13 cellular contexts compared by ENCODE assay signal in genomic region chr6:140320081-140320798, GRCh38.
DNase-seq lines count a peak whose midpoint lies in the region; ATAC-seq, FAIRE-seq and TF ChIP-seq lines count a peak whose summit lies in the region.
"Had no signal": no experiment of that assay in that cellular context is flagged by ENCODE, and none has a peak within 500 bp of the region (broad histone marks: within the 10 kb centered on the region; RNA-seq: fewer than 3 reads in every experiment).

No MANE protein-coding gene starts in this region.

- BruUV-seq in endothelial cell of umbilical vein (replicated peaks; lab: Mats Ljungman, UMichigan) = no TSS peak

- no peaks in the 10 kb centered on the region for H3K27me3 Mint-ChIP-seq in nephron progenitor cell (ENCODE audit: low read depth, poor library complexity)

- TF ChIP-seq POLR2A in endothelial cell of umbilical vein (IDR thresholded peaks at IDR 0.05; ENCODE audit: low read depth, low read length) (no peak), erythroblast (IDR thresholded peaks at IDR 0.05; ENCODE audit: low read length) (no peak)

- H3K4me1 ChIP-seq in MM.1S (ENCODE audit: low read length) = no peaks in the 10 kb centered on the region
- peaks cover 9% of the 10 kb centered on the region for H3K4me1 ChIP-seq in endothelial cell of umbilical vein (ENCODE audit: control insufficient read depth, extremely low read depth, insufficient read depth, low read length)

- H3K27me3 ChIP-seq in MM.1S (replicated peaks; ENCODE audit: insufficient read depth, low read length) (no peaks in the 10 kb centered on the region), endothelial cell of umbilical vein (ENCODE audit: control insufficient read depth in 2 of 2, insufficient read depth in 2 of 2, low read length in 2 of 2) (no peaks in the 10 kb centered on the region)
- H3K27me3 ChIP-seq: cardiac muscle cell had no signal

- H3K27ac Mint-ChIP-seq in nephron progenitor cell = peak overlapping the region; percentile 65

- H3F3A ChIP-seq in MM.1S (ENCODE audit: insufficient read depth, low read length) = no peaks in the 10 kb centered on the region

- H3K9me1 ChIP-seq in endothelial cell of umbilical vein (replicated peaks; ENCODE audit: control insufficient read depth, extremely low read depth, insufficient read depth, low read length) = no peaks in the 10 kb centered on the region

- H3K36me3 Mint-ChIP-seq in nephron progenitor cell (ENCODE audit: low read depth) = no peaks in the 10 kb centered on the region

- no peak for FAIRE-seq in endothelial cell of umbilical vein (lab: Jason Lieb, UNC)
- FAIRE-seq: K562 had no signal

- no peaks in the 10 kb centered on the region for H3K36me3 ChIP-seq in MM.1S (replicated peaks; ENCODE audit: insufficient read depth, low read length)
- no peaks in the 10 kb centered on the region for H3K36me3 ChIP-seq in endothelial cell of umbilical vein (ENCODE audit: control insufficient read depth in 2 of 2, extremely low read depth in 1 of 2, insufficient read depth in 2 of 2, low read length in 2 of 2)
- H3K36me3 ChIP-seq: cardiac muscle cell had no signal

- POLR2A ChIA-PET in endothelial cell of umbilical vein (lab: Charles Lee) = no interaction called here

- peak; percentile 81 for DNase-seq in CD1c-positive myeloid dendritic cell (ENCODE audit: extremely low spot score)
- no peak for DNase-seq in MM.1S
- DNase-seq in endothelial cell of umbilical vein (ENCODE audit: low read depth, low spot score) = no peak
- DNase-seq in nephron progenitor cell = no peak
- no peak for DNase-seq in erythroblast (lab: John Stamatoyannopoulos, UW)
- DNase-seq in HUDEP-2 (lab: John Stamatoyannopoulos, UW; ENCODE audit: unreplicated experiment in 76 of 76) = no peak
- no peak for DNase-seq in activated gamma-delta T cell (lab: John Stamatoyannopoulos, UW)
- DNase-seq: activated T-cell treated with anti-CD3 and anti-CD28 coated beads, Interleukin-2, amount 50 U/mL, for 4 hours; NCI-H748 treated with DMSO at 0.1 percent for 48 hours; stimulated activated CD4-positive, alpha-beta T cell treated with anti-CD3 and anti-CD28 coated beads, Interleukin-4, amount 100 ng/mL, for 24 hours had no signal

- H3K4me2 ChIP-seq in MM.1S (ENCODE audit: low read depth, low read length) (peak overlapping the region; percentile 8; the same call in 1 of the 2 replicates), endothelial cell of umbilical vein (ENCODE audit: insufficient read depth, low read length) (no peak overlapping the region)

- no peak for ATAC-seq in HG02970 (IDR thresholded peaks at IDR 0.05; ENCODE audit: low FRiP score, unreplicated experiment)
- ATAC-seq: activated T-cell treated with anti-CD3 and anti-CD28 coated beads, Interleukin-2, amount 50 U/mL, for 4 hours; K562 had no signal

- dilution Hi-C loops in endothelial cell of umbilical vein (cut with MboI; ENCODE audit: extremely low pct_ligation_motif_present, low sequenced_read_pairs) = no loop called here

- CTCF ChIA-PET in endothelial cell of umbilical vein (lab: Charles Lee) = no interaction called here

- TF ChIP-seq CTCF in MM.1S (IDR thresholded peaks at IDR 0.05; ENCODE audit: low read length) = no peak
- TF ChIP-seq CTCF in endothelial cell of umbilical vein (IDR thresholded peaks at IDR 0.05; ENCODE audit: extremely low read depth in 1 of 2, insufficient read depth in 1 of 2, low read depth in 1 of 2, low read length in 2 of 2) = no peak
- TF ChIP-seq CTCF in nephron progenitor cell (IDR thresholded peaks at IDR 0.05) = no peak

- no peaks in the 10 kb centered on the region for H3K9me2 ChIP-seq in MM.1S (replicated peaks; ENCODE audit: insufficient read depth, low read length)

- no peak overlapping the region for H3K27ac ChIP-seq in MM.1S (ENCODE audit: low read length)
- H3K27ac ChIP-seq in endothelial cell of umbilical vein (ENCODE audit: insufficient read depth, low read depth, low read length) = no peak overlapping the region
- H3K27ac ChIP-seq: cardiac muscle cell had no signal

- H3K79me2 ChIP-seq in MM.1S (ENCODE audit: low read length) (no peaks in the 10 kb centered on the region), endothelial cell of umbilical vein (ENCODE audit: control insufficient read depth, insufficient read depth, low read length) (no peaks in the 10 kb centered on the region)

- H3K4me3 Mint-ChIP-seq in nephron progenitor cell = no peak overlapping the region
- H3K4me3 Mint-ChIP-seq: activated T-cell treated with anti-CD3 and anti-CD28 coated beads, Interleukin-2, amount 50 U/mL, for 4 hours had no signal

- peaks cover 29% of the 10 kb centered on the region for H3K4me1 Mint-ChIP-seq in nephron progenitor cell

- H4K20me1 ChIP-seq in MM.1S (ENCODE audit: insufficient read depth, low read length) = no peaks in the 10 kb centered on the region
- no peaks in the 10 kb centered on the region for H4K20me1 ChIP-seq in endothelial cell of umbilical vein (replicated peaks; ENCODE audit: control insufficient read depth, extremely low read depth, insufficient read depth, low read length)

- H3K9me3 Mint-ChIP-seq in nephron progenitor cell = no peaks in the 10 kb centered on the region
- H3K9me3 Mint-ChIP-seq: activated T-cell treated with anti-CD3 and anti-CD28 coated beads, Interleukin-2, amount 50 U/mL, for 4 hours had no signal

- intact Hi-C loops in endothelial cell of umbilical vein (cut with micrococcal nuclease) = no loop called here

- H3K9ac ChIP-seq in MM.1S (ENCODE audit: low read length) (no peak overlapping the region), endothelial cell of umbilical vein (replicated peaks; ENCODE audit: extremely low read depth, insufficient read depth, low read length) (no peak overlapping the region)

- H3K9me3 ChIP-seq in MM.1S (replicated peaks; ENCODE audit: insufficient read depth, low read length) (no peaks in the 10 kb centered on the region), endothelial cell of umbilical vein (replicated peaks; ENCODE audit: control insufficient read depth, insufficient read depth, low read length) (no peaks in the 10 kb centered on the region)

- H2AFZ ChIP-seq in MM.1S (ENCODE audit: low read length) (no peak overlapping the region), endothelial cell of umbilical vein (ENCODE audit: low read depth, low read length) (peak overlapping the region; percentile 15)

- H3K4me3 ChIP-seq in MM.1S (ENCODE audit: low read length) (no peak overlapping the region), endothelial cell of umbilical vein (replicated peaks in 1 of 3; ENCODE audit: insufficient read depth in 1 of 3, low read depth in 1 of 3, low read length in 3 of 3) (no peak overlapping the region)
- H3K4me3 ChIP-seq: cardiac muscle cell, K562 had no signal

TF ChIP-seq in endothelial cell of umbilical vein, 7 proteins besides CTCF, POLR2A, EP300 and RAD21:
- TF ChIP-seq FOS (IDR thresholded peaks at IDR 0.05; ENCODE audit: borderline replicate concordance, insufficient read depth, low read length) (no peak), POLR2AphosphoS5 (IDR thresholded peaks at IDR 0.05; ENCODE audit: insufficient read depth, low read depth, low read length) (no peak), EZH2 (IDR thresholded peaks at IDR 0.05; ENCODE audit: borderline replicate concordance, low read depth, low read length, severe bottlenecking) (no peak), MYC (IDR thresholded peaks at IDR 0.05; ENCODE audit: low read depth, low read length) (no peak)
